In genomic region chr20:32162367-32162766, GRCh38 we compare ENCODE assay signal across 26 cellular contexts.
"Had no signal": no experiment of that assay in that cellular context is flagged by ENCODE, and none has a peak within 500 bp of the region (broad histone marks: within the 10 kb centered on the region; RNA-seq: fewer than 3 reads in every experiment).

No MANE protein-coding gene starts in this region.

- H3K4me3 ChIP-seq: esophagus squamous epithelium, lung, mucosa of descending colon, prostate gland, skin epidermis, suprapubic skin, transverse colon, upper lobe of right lung, uterus had no signal

- H3K36me3 ChIP-seq: uterus had no signal

- H3K27ac ChIP-seq: esophagus squamous epithelium, prostate gland, skin epidermis, suprapubic skin, transverse colon, upper lobe of right lung, uterus had no signal

- DNase-seq: cortex of kidney; effector memory CD8-positive, alpha-beta T cell; erythroblast; esophagus squamous epithelium; hypothalamus; immature natural killer cell; mesenchymal stem cell; mucosa of descending colon; naive B cell; nucleus accumbens; right cardiac atrium; stimulated activated CD4-positive, alpha-beta T cell treated with anti-CD3 and anti-CD28 coated beads, Interleukin-1b, Interleukin-23, amount 100 ng/mL, for 48 hours; stimulated activated CD4-positive, alpha-beta T cell treated with anti-CD3 and anti-CD28 coated beads, Interleukin-4, amount 100 ng/mL, for 1 hour; stimulated activated CD8-positive, alpha-beta memory T cell treated with anti-CD3 and anti-CD28 coated beads, Interleukin-4, amount 100 ng/mL, for 48 hours; stimulated activated naive CD4-positive, alpha-beta T cell; stimulated activated naive CD8-positive, alpha-beta T cell treated with anti-CD3 and anti-CD28 coated beads, Interleukin-15, amount 100 ng/mL, for 72 hours; transverse colon; uterus had no signal

- H3K4me3 Mint-ChIP-seq: effector memory CD8-positive, alpha-beta T cell; immature natural killer cell; mesothelial cell of epicardium; naive B cell; natural killer cell treated with Interleukin-12 subunit alpha and Interleukin-12 subunit beta and Interleukin-15 and Interleukin-18, amount 100 ng/mL, for 72 hours; stimulated activated naive CD8-positive, alpha-beta T cell treated with anti-CD3 and anti-CD28 coated beads, Interleukin-15, amount 100 ng/mL, for 72 hours had no signal

- H3K27me3 ChIP-seq: esophagus squamous epithelium, suprapubic skin, transverse colon, upper lobe of right lung, uterus had no signal

- H3K9me3 ChIP-seq: esophagus squamous epithelium, mucosa of descending colon, prostate gland, suprapubic skin, transverse colon, upper lobe of right lung, uterus had no signal

- H3K4me1 Mint-ChIP-seq: immature natural killer cell; mesothelial cell of epicardium; naive B cell; stimulated activated naive CD8-positive, alpha-beta T cell treated with anti-CD3 and anti-CD28 coated beads, Interleukin-15, amount 100 ng/mL, for 72 hours had no signal

- H3K27ac Mint-ChIP-seq: effector memory CD8-positive, alpha-beta T cell; mesothelial cell of epicardium; natural killer cell treated with Interleukin-12 subunit alpha and Interleukin-12 subunit beta and Interleukin-15 and Interleukin-18, amount 100 ng/mL, for 72 hours had no signal

- H3K27me3 Mint-ChIP-seq: effector memory CD8-positive, alpha-beta T cell; naive B cell; natural killer cell treated with Interleukin-12 subunit alpha and Interleukin-12 subunit beta and Interleukin-15 and Interleukin-18, amount 100 ng/mL, for 72 hours; stimulated activated naive CD8-positive, alpha-beta T cell treated with anti-CD3 and anti-CD28 coated beads, Interleukin-15, amount 100 ng/mL, for 72 hours had no signal

- ATAC-seq: effector memory CD8-positive, alpha-beta T cell; left lobe of liver; mucosa of descending colon; natural killer cell treated with Interleukin-12 subunit alpha and Interleukin-12 subunit beta and Interleukin-15 and Interleukin-18, amount 100 ng/mL, for 72 hours; right cardiac atrium; stimulated activated naive CD8-positive, alpha-beta T cell treated with anti-CD3 and anti-CD28 coated beads, Interleukin-15, amount 100 ng/mL, for 72 hours; upper lobe of right lung had no signal

- H3K9me3 Mint-ChIP-seq: effector memory CD8-positive, alpha-beta T cell; immature natural killer cell; mesothelial cell of epicardium; naive B cell; natural killer cell treated with Interleukin-12 subunit alpha and Interleukin-12 subunit beta and Interleukin-15 and Interleukin-18, amount 100 ng/mL, for 72 hours; stimulated activated naive CD8-positive, alpha-beta T cell treated with anti-CD3 and anti-CD28 coated beads, Interleukin-15, amount 100 ng/mL, for 72 hours had no signal

- H3K4me1 ChIP-seq: esophagus squamous epithelium, prostate gland, suprapubic skin, transverse colon, upper lobe of right lung, uterus had no signal
